Comparison of ENCODE assay signal across 8 cellular contexts in genomic region chr22:30802202-30803166, GRCh38.
DNase-seq lines count a peak whose midpoint lies in the region; ATAC-seq lines count a peak whose summit lies in the region.

No MANE protein-coding gene starts in this region.

- peaks cover 37 to 46% of the 10 kb centered on the region in 2 donors for H3K27me3 Mint-ChIP-seq in natural killer cell treated with Interleukin-12 subunit alpha and Interleukin-12 subunit beta and Interleukin-15 and Interleukin-18, amount 100 ng/mL, for 72 hours

- peak; percentile 74 for DNase-seq in DMS153 (lab: John Stamatoyannopoulos, UW)
- DNase-seq in HS-5 (ENCODE audit: low read depth): peak; percentile 42
- peak; percentile 42 for DNase-seq in SHP77 treated with DMSO at 0.1 percent for 48 hours (lab: John Stamatoyannopoulos, UW)
- peak; percentile 27 for DNase-seq in activated gamma-delta T cell (lab: John Stamatoyannopoulos, UW)
- peak; percentile 79 for DNase-seq in fibroblast of the conjunctiva (ENCODE audit: low read depth)
- peak; percentile 79 for DNase-seq in natural killer cell treated with Interleukin-12 subunit alpha and Interleukin-12 subunit beta and Interleukin-15 and Interleukin-18, amount 100 ng/mL, for 72 hours (ENCODE audit: low spot score)
- DNase-seq in stimulated activated naive CD4-positive, alpha-beta T cell treated with Interleukin-2 at 50 U/mL for 16 hours (lab: John Stamatoyannopoulos, UW): peak; percentile 52

- no peaks in the 10 kb centered on the region for H3K9me3 Mint-ChIP-seq in natural killer cell treated with Interleukin-12 subunit alpha and Interleukin-12 subunit beta and Interleukin-15 and Interleukin-18, amount 100 ng/mL, for 72 hours

- peaks cover 0 to 7% of the 10 kb centered on the region in 2 donors for H3K4me1 Mint-ChIP-seq in natural killer cell treated with Interleukin-12 subunit alpha and Interleukin-12 subunit beta and Interleukin-15 and Interleukin-18, amount 100 ng/mL, for 72 hours (ENCODE audit: low read depth in 2 of 2)

- no peaks in the 10 kb centered on the region for H3K36me3 Mint-ChIP-seq in natural killer cell treated with Interleukin-12 subunit alpha and Interleukin-12 subunit beta and Interleukin-15 and Interleukin-18, amount 100 ng/mL, for 72 hours

- no peak overlapping the region for H3K27ac Mint-ChIP-seq in natural killer cell treated with Interleukin-12 subunit alpha and Interleukin-12 subunit beta and Interleukin-15 and Interleukin-18, amount 100 ng/mL, for 72 hours

- ATAC-seq in natural killer cell treated with Interleukin-12 subunit alpha and Interleukin-12 subunit beta and Interleukin-15 and Interleukin-18, amount 100 ng/mL, for 72 hours: peak; percentile 94 to 95
- no peak for ATAC-seq in GM18861 (IDR thresholded peaks at IDR 0.05; ENCODE audit: unreplicated experiment)

- no peak overlapping the region for H3K4me3 Mint-ChIP-seq in natural killer cell treated with Interleukin-12 subunit alpha and Interleukin-12 subunit beta and Interleukin-15 and Interleukin-18, amount 100 ng/mL, for 72 hours

Comparison
In these comparisons a context has a peak if more than half of its experiments do, and no peak if none do; other contexts are left out.
1. DNase-seq: peak in every context shown above with its lines; median percentile 79 in fibroblast of the conjunctiva; 79 in natural killer cell treated with Interleukin-12 subunit alpha and Interleukin-12 subunit beta and Interleukin-15 and Interleukin-18, amount 100 ng/mL, for 72 hours; 74 in DMS153; 52 in stimulated activated naive CD4-positive, alpha-beta T cell treated with Interleukin-2 at 50 U/mL for 16 hours; 42 in HS-5; 42 in SHP77 treated with DMSO at 0.1 percent for 48 hours; 27 in activated gamma-delta T cell.